Comparison of ENCODE assay signal across 28 cellular contexts in the genomic region with DNA sequence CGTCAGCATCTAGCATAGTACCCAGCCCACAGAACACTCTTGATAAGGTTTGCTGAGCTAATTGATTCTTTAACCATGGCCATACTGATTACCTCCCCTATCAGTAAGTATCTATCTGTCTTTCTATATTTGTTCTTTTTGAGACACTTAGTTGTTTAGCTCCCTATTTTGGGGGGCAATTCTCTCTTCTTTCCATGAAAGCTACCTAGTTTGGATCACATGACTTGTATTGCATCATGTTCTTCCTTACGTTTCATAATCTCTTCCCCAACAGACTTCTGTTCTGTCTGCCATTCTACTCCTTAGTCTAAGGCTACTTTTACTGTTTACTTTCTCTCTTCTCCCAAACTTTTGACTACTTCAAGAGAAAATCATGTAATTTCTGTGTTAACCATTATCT. TPM values are rescaled to one million over a fixed set of nuclear protein-coding genes. Genes with fewer than 3 reads are reported as not detected.
DNase-seq lines count a peak whose midpoint lies in the region; ATAC-seq, FAIRE-seq and TF ChIP-seq lines count a peak whose summit lies in the region.
"Had no signal": no experiment of that assay in that cellular context is flagged by ENCODE, and none has a peak within 500 bp of the region (broad histone marks: within the 10 kb centered on the region; RNA-seq: fewer than 3 reads in every experiment).

No MANE protein-coding gene starts in this region.

- no peak for TF ChIP-seq RAD21 in Ishikawa (IDR thresholded peaks at IDR 0.05; ENCODE audit: low read depth)

- no peak overlapping the region for H3K4me3 Mint-ChIP-seq in mesothelial cell of epicardium
- H3K4me3 Mint-ChIP-seq: activated naive CD8-positive, alpha-beta T cell treated with anti-CD3 and anti-CD28 coated beads for 36 hours; activated T-cell treated with anti-CD3 and anti-CD28 coated beads, Interleukin-2, amount 50 U/mL, for 24 hours; nephron; stimulated activated memory B cell treated with anti-CD40 and anti-IgM and Interleukin-4, amounts not matched to agents 10 μg/mL and 1 μg/mL and 100 μg/mL, for 72 hours had no signal

- H3K9me3 Mint-ChIP-seq in mesothelial cell of epicardium = no peaks in the 10 kb centered on the region
- H3K9me3 Mint-ChIP-seq: activated naive CD8-positive, alpha-beta T cell treated with anti-CD3 and anti-CD28 coated beads for 36 hours; activated T-cell treated with anti-CD3 and anti-CD28 coated beads, Interleukin-2, amount 50 U/mL, for 24 hours; stimulated activated memory B cell treated with anti-CD40 and anti-IgM and Interleukin-4, amounts not matched to agents 10 μg/mL and 1 μg/mL and 100 μg/mL, for 72 hours had no signal

- no peaks in the 10 kb centered on the region for H3K27me3 ChIP-seq in DND-41 (ENCODE audit: insufficient read depth, low read length, poor library complexity)
- H3K27me3 ChIP-seq: colonic mucosa, gastroesophageal sphincter, transverse colon had no signal

- peaks cover 17% of the 10 kb centered on the region for H3K4me1 Mint-ChIP-seq in mesothelial cell of epicardium

- H3K9ac ChIP-seq in DND-41 (ENCODE audit: low read depth, low read length) = no peak overlapping the region

- H3K27me3 Mint-ChIP-seq in mesothelial cell of epicardium (ENCODE audit: low read depth) = no peaks in the 10 kb centered on the region
- H3K27me3 Mint-ChIP-seq: activated naive CD8-positive, alpha-beta T cell treated with anti-CD3 and anti-CD28 coated beads for 36 hours; activated T-cell treated with anti-CD3 and anti-CD28 coated beads, Interleukin-2, amount 50 U/mL, for 24 hours; stimulated activated memory B cell treated with anti-CD40 and anti-IgM and Interleukin-4, amounts not matched to agents 10 μg/mL and 1 μg/mL and 100 μg/mL, for 72 hours had no signal

- H4K20me1 ChIP-seq in DND-41 (ENCODE audit: insufficient read depth, low read length) = no peaks in the 10 kb centered on the region

- no peak overlapping the region for H3K4me2 ChIP-seq in DND-41 (ENCODE audit: insufficient read depth, low read length)

- H3K27ac ChIP-seq in DND-41 (ENCODE audit: low read length) (peak overlapping the region; percentile 50), VCaP (peak overlapping the region; percentile 23)
- H3K27ac ChIP-seq: colonic mucosa, gastroesophageal sphincter, transverse colon had no signal

- peak overlapping the region; percentile 40 for H3K27ac Mint-ChIP-seq in mesothelial cell of epicardium
- H3K27ac Mint-ChIP-seq: activated naive CD8-positive, alpha-beta T cell treated with anti-CD3 and anti-CD28 coated beads for 36 hours; activated T-cell treated with anti-CD3 and anti-CD28 coated beads, Interleukin-2, amount 50 U/mL, for 24 hours; nephron; stimulated activated memory B cell treated with anti-CD40 and anti-IgM and Interleukin-4, amounts not matched to agents 10 μg/mL and 1 μg/mL and 100 μg/mL, for 72 hours had no signal

- TF ChIP-seq CTCF in DND-41 (IDR thresholded peaks at IDR 0.05; ENCODE audit: borderline replicate concordance, extremely low read depth, low read length, poor library complexity, severe bottlenecking) (no peak), VCaP (conservative IDR thresholded peaks at IDR 0.05) (no peak), mesothelial cell of epicardium (IDR thresholded peaks at IDR 0.05; ENCODE audit: unreplicated experiment) (no peak)

- H3K4me3 ChIP-seq in DND-41 (ENCODE audit: low read depth in 1 of 2, low read length in 2 of 2) = no peak overlapping the region
- H3K4me3 ChIP-seq: colonic mucosa, gastroesophageal sphincter, lung, transverse colon had no signal

- ATAC-seq in DND-41 (ENCODE audit: insufficient read depth, low read depth) (no peak), GM21825 (IDR thresholded peaks at IDR 0.05; ENCODE audit: unreplicated experiment) (no peak)
- ATAC-seq: gastroesophageal sphincter; SK-N-SH treated with all-trans-retinoic acid at 6 μM for 48 hours; stimulated activated memory B cell treated with anti-CD40 and anti-IgM and Interleukin-4, amounts not matched to agents 10 μg/mL and 1 μg/mL and 100 μg/mL, for 72 hours had no signal

- H3K9me3 ChIP-seq in DND-41 (ENCODE audit: insufficient read depth, low read length, severe bottlenecking) = no peaks in the 10 kb centered on the region
- H3K9me3 ChIP-seq: colonic mucosa, gastroesophageal sphincter, transverse colon had no signal

- H3K4me1 ChIP-seq in DND-41 (ENCODE audit: insufficient read depth, low read length) = no peaks in the 10 kb centered on the region
- H3K4me1 ChIP-seq: colonic mucosa, gastroesophageal sphincter, transverse colon had no signal

- DNase-seq in DND-41 (no peak), mesothelial cell of epicardium (ENCODE audit: low spot score in 2 of 2, unreplicated experiment in 2 of 2) (no peak), pons (ENCODE audit: low spot score) (no peak), RCC 7860 (ENCODE audit: low spot score) (no peak)
- DNase-seq: activated CD4-positive, alpha-beta T cell treated with anti-CD3 and anti-CD28 coated beads for 48 hours; activated gamma-delta T cell; activated naive CD8-positive, alpha-beta T cell treated with anti-CD3 and anti-CD28 coated beads for 36 hours; activated T-cell treated with anti-CD3 and anti-CD28 coated beads, Interleukin-2, amount 50 U/mL, for 24 hours; aorta; C1 segment of cervical spinal cord; colonic mucosa; DMS53; effector CD4-positive, alpha-beta T cell; KG1; NCI-H146; RPMI8226; stimulated activated CD4-positive, alpha-beta T cell treated with anti-CD3 and anti-CD28 coated beads, Interleukin-15, amount 100 ng/mL, for 24 hours; T-helper 2 cell; transverse colon had no signal

- H2AFZ ChIP-seq in DND-41 (ENCODE audit: low read depth, low read length) = no peak overlapping the region

- H3K36me3 Mint-ChIP-seq in mesothelial cell of epicardium = peaks cover 9% of the 10 kb centered on the region

- no peak for TF ChIP-seq EP300 in Ishikawa (IDR thresholded peaks at IDR 0.05; ENCODE audit: borderline replicate concordance)

- H3K36me3 ChIP-seq in DND-41 (ENCODE audit: insufficient read depth, low read length) = no peaks in the 10 kb centered on the region
- H3K36me3 ChIP-seq: colonic mucosa, transverse colon had no signal

- H3K79me2 ChIP-seq in DND-41 (ENCODE audit: insufficient read depth, low read length) = no peaks in the 10 kb centered on the region

- no peak for FAIRE-seq in RCC 7860 (lab: Jason Lieb, UNC)
- FAIRE-seq: GM12892 had no signal

TF ChIP-seq in Ishikawa, 13 proteins besides CTCF, POLR2A, EP300 and RAD21:
- TF ChIP-seq CEBPB (IDR thresholded peaks at IDR 0.05) (peak; percentile 66), TAF1 (IDR thresholded peaks at IDR 0.05; ENCODE audit: low read depth) (no peak), YY1 (IDR thresholded peaks at IDR 0.05; ENCODE audit: low read depth) (no peak)
- TF ChIP-seq, protein P1, sequence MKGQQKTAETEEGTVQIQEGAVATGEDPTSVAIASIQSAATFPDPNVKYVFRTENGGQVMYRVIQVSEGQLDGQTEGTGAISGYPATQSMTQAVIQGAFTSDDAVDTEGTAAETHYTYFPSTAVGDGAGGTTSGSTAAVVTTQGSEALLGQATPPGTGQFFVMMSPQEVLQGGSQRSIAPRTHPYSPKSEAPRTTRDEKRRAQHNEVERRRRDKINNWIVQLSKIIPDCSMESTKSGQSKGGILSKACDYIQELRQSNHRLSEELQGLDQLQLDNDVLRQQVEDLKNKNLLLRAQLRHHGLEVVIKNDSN (IDR thresholded peaks at IDR 0.05) = peak; percentile 48

RNA-seq across cellular contexts. Expression of gene TBC1D19, which starts 39.0 kb away (rescaled TPM):
- total RNA-seq in mesothelial cell of epicardium = 14.1 to 15.7 TPM (median 14.6 TPM) in 3 replicates
